Comparison of ENCODE assay signal across 1 cellular context in genomic region chr11:75143420-75143731, GRCh38.
A peak's percentile ranks its signal among the peaks of the same experiment; 100 is the strongest.
TF ChIP-seq lines count a peak whose summit lies in the region.

No MANE protein-coding gene starts in this region.

TF ChIP-seq in GM12878, 131 proteins besides CTCF, POLR2A, EP300 and RAD21:
- TF ChIP-seq MYC (IDR thresholded peaks at IDR 0.05; ENCODE audit: insufficient read depth, insufficient read length, insufficient replicate concordance, low read length, severe bottlenecking) = no peak
- TF ChIP-seq IKZF2 (IDR thresholded peaks at IDR 0.05) = 0 out of 4 replicates have a peak, but pooled peaks of 1 of the 2 experiments have one; percentile 16
- TF ChIP-seq IKZF1 (conservative IDR thresholded peaks at IDR 0.05) = 0 out of 2 replicates have a peak, but pooled peaks have one; percentile 4
